In the genomic region with DNA sequence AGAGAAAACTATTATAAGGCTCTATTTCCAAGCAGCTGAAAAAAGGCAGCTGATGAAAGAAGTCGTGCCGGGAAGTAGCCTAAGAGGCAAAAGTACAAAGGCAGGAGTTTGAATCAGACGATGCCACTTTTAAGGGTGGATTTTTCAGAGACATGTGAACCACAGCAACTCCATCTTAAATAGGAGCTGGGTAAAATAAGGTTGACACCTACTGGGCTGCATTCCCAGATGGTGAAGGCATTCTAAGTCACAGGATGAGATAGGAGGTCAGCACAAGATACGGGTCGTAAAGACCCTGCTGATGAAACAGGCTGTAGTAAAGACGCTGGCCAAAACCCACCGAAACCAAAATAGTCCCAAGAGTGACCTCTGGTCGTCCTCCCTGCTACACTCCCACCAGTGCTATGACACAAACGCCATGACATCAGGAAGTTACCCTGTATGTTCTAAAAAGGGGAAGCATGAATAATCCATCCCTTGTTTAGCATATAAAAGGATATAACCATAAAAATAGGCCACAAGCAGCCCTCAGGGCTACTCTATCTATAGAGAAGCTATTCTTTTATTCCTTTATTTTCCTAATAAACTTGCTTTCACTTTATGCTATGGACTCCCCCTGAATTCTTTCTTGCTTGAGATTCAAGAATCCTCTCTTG, we compare ENCODE assay signal across 24 cellular contexts. TPM values are rescaled to one million over a fixed set of nuclear protein-coding genes. Genes with fewer than 3 reads are reported as not detected.
"Had no signal": no experiment of that assay in that cellular context is flagged by ENCODE, and none has a peak within 500 bp of the region (broad histone marks: within the 10 kb centered on the region; RNA-seq: fewer than 3 reads in every experiment).

No MANE protein-coding gene starts in this region.

- H3K27ac ChIP-seq: breast epithelium, coronary artery, gastroesophageal sphincter, prostate gland, tibial artery, VCaP had no signal

- H3K27me3 Mint-ChIP-seq: activated naive CD4-positive, alpha-beta T cell treated with anti-CD3 and anti-CD28 coated beads, Interleukin-2, amount 50 U/mL, for 24 hours had no signal

- FAIRE-seq: astrocyte, urothelium cell line had no signal

- H3K4me1 Mint-ChIP-seq: memory B cell had no signal

- DNase-seq: activated CD4-positive, alpha-beta T cell treated with anti-CD3 and anti-CD28 coated beads for 1 hour; activated gamma-delta T cell; effector CD4-positive, alpha-beta T cell; left ventricle myocardium superior; mucosa of descending colon; naive B cell; right cardiac atrium; stimulated activated CD4-positive, alpha-beta T cell treated with anti-CD3 and anti-CD28 coated beads, Interleukin-2, amount 100 ng/mL, for 24 hours; stimulated activated naive CD8-positive, alpha-beta T cell treated with anti-CD3 and anti-CD28 coated beads, Interleukin-15, Interleukin-2, amounts not matched to agents 100 U/mL and 50 U/mL, for 24 hours; substantia nigra; tibial artery had no signal

- H3K27ac Mint-ChIP-seq: memory B cell, naive B cell had no signal

- H3K4me1 ChIP-seq: breast epithelium, gastroesophageal sphincter, prostate gland, tibial artery had no signal

- H3K9me3 ChIP-seq: breast epithelium, gastroesophageal sphincter, mucosa of descending colon, prostate gland, tibial artery had no signal

- H3K27me3 ChIP-seq: breast epithelium, tibial artery had no signal

- ATAC-seq: esophagus mucosa; gastroesophageal sphincter; left ventricle myocardium superior; mucosa of descending colon; right cardiac atrium; stimulated activated naive CD8-positive, alpha-beta T cell treated with anti-CD3 and anti-CD28 coated beads, Interleukin-15, Interleukin-2, amounts not matched to agents 100 U/mL and 50 U/mL, for 24 hours had no signal

- H3K4me3 Mint-ChIP-seq: activated naive CD4-positive, alpha-beta T cell treated with anti-CD3 and anti-CD28 coated beads, Interleukin-2, amount 50 U/mL, for 24 hours; memory B cell; naive B cell had no signal

- H3K9me3 Mint-ChIP-seq: activated naive CD4-positive, alpha-beta T cell treated with anti-CD3 and anti-CD28 coated beads, Interleukin-2, amount 50 U/mL, for 24 hours; memory B cell; naive B cell had no signal

- H3K36me3 ChIP-seq: breast epithelium, gastroesophageal sphincter, prostate gland, tibial artery had no signal

- H3K36me3 Mint-ChIP-seq: activated naive CD4-positive, alpha-beta T cell treated with anti-CD3 and anti-CD28 coated beads, Interleukin-2, amount 50 U/mL, for 24 hours; memory B cell; naive B cell had no signal

- H3K4me3 ChIP-seq: breast epithelium, coronary artery, gastroesophageal sphincter, mucosa of descending colon, prostate gland, tibial artery had no signal

RNA-seq across cellular contexts. Expression of a gene that starts 45.5 kb away (rescaled TPM):
- total RNA-seq: activated CD8-positive, alpha-beta memory T cell treated with anti-CD3 and anti-CD28 coated beads for 36 hours; astrocyte; breast epithelium; esophagus mucosa; left ventricle myocardium superior; mucosa of descending colon; osteocyte; prostate gland; skeletal muscle tissue had no signal
